ENCODE assay signal across 9 cellular contexts in genomic region chr10:27152687-27153086, GRCh38. TPM values are rescaled to one million over a fixed set of nuclear protein-coding genes. Genes with fewer than 3 reads are reported as not detected.
DNase-seq lines count a peak whose midpoint lies in the region; ATAC-seq and TF ChIP-seq lines count a peak whose summit lies in the region.
"Had no signal": no experiment of that assay in that cellular context is flagged by ENCODE, and none has a peak within 500 bp of the region (broad histone marks: within the 10 kb centered on the region; RNA-seq: fewer than 3 reads in every experiment).

No MANE protein-coding gene starts in this region.

- peak overlapping the region; percentile 100 for H3K27ac Mint-ChIP-seq in activated CD8-positive, alpha-beta T cell treated with anti-CD3 and anti-CD28 coated beads for 36 hours
- H3K27ac Mint-ChIP-seq in stimulated activated memory B cell treated with anti-CD40 and anti-IgM and Interleukin-4, amounts not matched to agents 10 μg/mL and 1 μg/mL and 100 μg/mL, for 72 hours: peak overlapping the region; percentile 96

- H3K9ac ChIP-seq in SK-N-SH (peak overlapping the region; percentile 93), iPS-18a (ENCODE audit: low read length) (peak overlapping the region; percentile 97)

- H3K27ac ChIP-seq in SK-N-SH (ENCODE audit: low read depth in 2 of 2, low read length in 1 of 2): no peak overlapping the region
- H3K27ac ChIP-seq in iPS-18a (ENCODE audit: low read length): no peak overlapping the region

- H3K9me2 ChIP-seq in SK-N-SH: no peaks in the 10 kb centered on the region

- peaks cover 92% of the 10 kb centered on the region for H3K79me2 ChIP-seq in SK-N-SH (ENCODE audit: insufficient read depth)

- POLR2A ChIA-PET in SK-N-SH (lab: Yijun Ruan, JAX): no interaction called here
- POLR2A ChIA-PET in activated CD8-positive, alpha-beta T cell treated with anti-CD3 and anti-CD28 coated beads for 36 hours (lab: Charles Lee): interaction anchor here (0.6 kb wide), 1 partner anchor 9 kb away, joined by 3 read pairs; no protein-coding TSS in a partner anchor

- no peaks in the 10 kb centered on the region for H3K9me3 ChIP-seq in SK-N-SH
- no peaks in the 10 kb centered on the region for H3K9me3 ChIP-seq in iPS-18a (ENCODE audit: control insufficient read depth, low read depth, low read length)

- H3F3A ChIP-seq in SK-N-SH (replicated peaks; ENCODE audit: insufficient read depth): peaks cover 20% of the 10 kb centered on the region

- H4K20me1 ChIP-seq in SK-N-SH (ENCODE audit: insufficient read depth): peaks cover 48% of the 10 kb centered on the region

- intact Hi-C loops in activated CD8-positive, alpha-beta T cell treated with anti-CD3 and anti-CD28 coated beads for 36 hours (cut with micrococcal nuclease): no loop called here

- H3K36me3 ChIP-seq in SK-N-SH (replicated peaks in 1 of 2; ENCODE audit: control insufficient read depth in 1 of 2, insufficient read depth in 2 of 2, low read length in 1 of 2) (peaks cover 11 to 15% of the 10 kb centered on the region in 2 experiments), iPS-18a (ENCODE audit: control insufficient read depth, low read depth, low read length) (peaks cover 18% of the 10 kb centered on the region)

- no peak overlapping the region for H2AFZ ChIP-seq in SK-N-SH (ENCODE audit: low read depth)

- peaks cover 2 to 8% of the 10 kb centered on the region in 2 experiments; a peak in 3 of 4 replicates for H3K4me1 ChIP-seq in SK-N-SH (ENCODE audit: control insufficient read depth in 1 of 2, insufficient read depth in 2 of 2, low read depth in 1 of 2, low read length in 1 of 2)
- peaks cover 10% of the 10 kb centered on the region for H3K4me1 ChIP-seq in iPS-18a (ENCODE audit: control insufficient read depth, low read depth, low read length)

- no peak for TF ChIP-seq CTCF in SK-N-SH (IDR thresholded peaks at IDR 0.05)
- TF ChIP-seq CTCF in activated CD8-positive, alpha-beta T cell treated with anti-CD3 and anti-CD28 coated beads for 36 hours (IDR thresholded peaks at IDR 0.05): no peak

- CTCF ChIA-PET in SK-N-SH (lab: Yijun Ruan, JAX): interaction anchor here (1.0 kb wide), 1 partner anchor 17 kb away, joined by 3 read pairs; no protein-coding TSS in a partner anchor
- CTCF ChIA-PET in activated CD8-positive, alpha-beta T cell treated with anti-CD3 and anti-CD28 coated beads for 36 hours (lab: Charles Lee): no interaction called here

- TF ChIP-seq EP300 in SK-N-SH (IDR thresholded peaks at IDR 0.05; ENCODE audit: borderline replicate concordance in 1 of 2, low read depth in 1 of 2, low read length in 1 of 2): no peak

- peaks cover 40% of the 10 kb centered on the region for H3K4me1 Mint-ChIP-seq in activated CD8-positive, alpha-beta T cell treated with anti-CD3 and anti-CD28 coated beads for 36 hours (ENCODE audit: low read depth)
- H3K4me1 Mint-ChIP-seq in stimulated activated memory B cell treated with anti-CD40 and anti-IgM and Interleukin-4, amounts not matched to agents 10 μg/mL and 1 μg/mL and 100 μg/mL, for 72 hours: peaks cover 47% of the 10 kb centered on the region

- no peaks in the 10 kb centered on the region for H3K9me3 Mint-ChIP-seq in activated CD8-positive, alpha-beta T cell treated with anti-CD3 and anti-CD28 coated beads for 36 hours
- H3K9me3 Mint-ChIP-seq in stimulated activated memory B cell treated with anti-CD40 and anti-IgM and Interleukin-4, amounts not matched to agents 10 μg/mL and 1 μg/mL and 100 μg/mL, for 72 hours: no peaks in the 10 kb centered on the region

- ATAC-seq in SK-N-SH treated with all-trans-retinoic acid at 6 μM for 48 hours (no peak), HG03039 (IDR thresholded peaks at IDR 0.05; ENCODE audit: unreplicated experiment) (no peak)
- ATAC-seq in activated CD8-positive, alpha-beta T cell treated with anti-CD3 and anti-CD28 coated beads for 36 hours: no peak
- ATAC-seq in stimulated activated memory B cell treated with anti-CD40 and anti-IgM and Interleukin-4, amounts not matched to agents 10 μg/mL and 1 μg/mL and 100 μg/mL, for 72 hours: no peak

- H3K4me3 Mint-ChIP-seq in activated CD8-positive, alpha-beta T cell treated with anti-CD3 and anti-CD28 coated beads for 36 hours: peak overlapping the region; percentile 91
- peak overlapping the region; percentile 93 for H3K4me3 Mint-ChIP-seq in stimulated activated memory B cell treated with anti-CD40 and anti-IgM and Interleukin-4, amounts not matched to agents 10 μg/mL and 1 μg/mL and 100 μg/mL, for 72 hours

- H3K36me3 Mint-ChIP-seq in activated CD8-positive, alpha-beta T cell treated with anti-CD3 and anti-CD28 coated beads for 36 hours (ENCODE audit: low read depth): peaks cover 62% of the 10 kb centered on the region
- H3K36me3 Mint-ChIP-seq in stimulated activated memory B cell treated with anti-CD40 and anti-IgM and Interleukin-4, amounts not matched to agents 10 μg/mL and 1 μg/mL and 100 μg/mL, for 72 hours: peaks cover 30% of the 10 kb centered on the region

- H3K4me3 ChIP-seq in SK-N-SH (ENCODE audit: low read depth in 2 of 2, low read length in 1 of 2): peak overlapping the region; percentile 81 to 82
- H3K4me3 ChIP-seq in iPS-18a (ENCODE audit: low read length): peak overlapping the region; percentile 99

- DNase-seq in SK-N-SH: no peak
- no peak for DNase-seq in activated CD8-positive, alpha-beta T cell treated with anti-CD3 and anti-CD28 coated beads for 36 hours
- no peak for DNase-seq in NCI-H1436 (lab: John Stamatoyannopoulos, UW)
- no peak for DNase-seq in SK-N-DZ (ENCODE audit: low spot score)
- DNase-seq: NCI-H2029 treated with DMSO at 0.1 percent for 48 hours had no signal

- H3K27me3 ChIP-seq in SK-N-SH (ENCODE audit: insufficient read depth) (no peaks in the 10 kb centered on the region), iPS-18a (ENCODE audit: control insufficient read depth, insufficient read depth, low read length) (no peaks in the 10 kb centered on the region)

- TF ChIP-seq RAD21 in SK-N-SH (IDR thresholded peaks at IDR 0.05; ENCODE audit: low read length): no peak

- H3K27me3 Mint-ChIP-seq in activated CD8-positive, alpha-beta T cell treated with anti-CD3 and anti-CD28 coated beads for 36 hours: no peaks in the 10 kb centered on the region
- H3K27me3 Mint-ChIP-seq in stimulated activated memory B cell treated with anti-CD40 and anti-IgM and Interleukin-4, amounts not matched to agents 10 μg/mL and 1 μg/mL and 100 μg/mL, for 72 hours: no peaks in the 10 kb centered on the region

- peak overlapping the region; percentile 95 for H3K4me2 ChIP-seq in SK-N-SH

TF ChIP-seq in SK-N-SH, 30 proteins besides CTCF, POLR2A, EP300 and RAD21:
- TF ChIP-seq TEAD4 (IDR thresholded peaks at IDR 0.05; ENCODE audit: borderline replicate concordance, insufficient read depth) (no peak), NFIC (IDR thresholded peaks at IDR 0.05; ENCODE audit: borderline replicate concordance) (no peak), RCOR1 (IDR thresholded peaks at IDR 0.05; ENCODE audit: low read length) (no peak), MXI1 (IDR thresholded peaks at IDR 0.05; ENCODE audit: low read depth, low read length) (no peak)
TF ChIP-seq in SK-N-SH: peak in this region for 0.

TF ChIP-seq in SK-N-SH treated with all-trans-retinoic acid at 6 μM for 48 hours, 23 proteins besides CTCF, POLR2A, EP300 and RAD21 (continues in another document):
- TF ChIP-seq ZC3H10 (CRISPR knock-in tag; IDR thresholded peaks at IDR 0.05) (no peak), ISL1 (CRISPR knock-in tag; IDR thresholded peaks at IDR 0.05) (no peak)
- TF ChIP-seq, protein P1, sequence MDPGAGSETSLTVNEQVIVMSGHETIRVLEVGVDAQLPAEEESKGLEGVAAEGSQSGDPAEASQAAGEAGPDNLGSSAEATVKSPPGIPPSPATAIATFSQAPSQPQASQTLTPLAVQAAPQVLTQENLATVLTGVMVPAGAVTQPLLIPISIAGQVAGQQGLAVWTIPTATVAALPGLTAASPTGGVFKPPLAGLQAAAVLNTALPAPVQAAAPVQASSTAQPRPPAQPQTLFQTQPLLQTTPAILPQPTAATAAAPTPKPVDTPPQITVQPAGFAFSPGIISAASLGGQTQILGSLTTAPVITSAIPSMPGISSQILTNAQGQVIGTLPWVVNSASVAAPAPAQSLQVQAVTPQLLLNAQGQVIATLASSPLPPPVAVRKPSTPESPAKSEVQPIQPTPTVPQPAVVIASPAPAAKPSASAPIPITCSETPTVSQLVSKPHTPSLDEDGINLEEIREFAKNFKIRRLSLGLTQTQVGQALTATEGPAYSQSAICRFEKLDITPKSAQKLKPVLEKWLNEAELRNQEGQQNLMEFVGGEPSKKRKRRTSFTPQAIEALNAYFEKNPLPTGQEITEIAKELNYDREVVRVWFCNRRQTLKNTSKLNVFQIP (CRISPR knock-in tag; IDR thresholded peaks at IDR 0.05; ENCODE audit: borderline replicate concordance, low read depth): no peak

RNA-seq across cellular contexts. Expression of gene YME1L1, which starts 1.5 kb away (rescaled TPM):
- polyA plus RNA-seq in SK-N-SH (2012; rRNA removed): 36.4 and 49.6 TPM in 2 replicates
- polyA plus RNA-seq in SK-N-SH (2012; cell fraction: cytosol; rRNA removed): 60.8 and 69.2 TPM in 2 replicates
- 15.6 and 28.0 TPM in 2 replicates for polyA plus RNA-seq in SK-N-SH (2012; cell fraction: nucleus; rRNA removed)
- 100 to 1,000 TPM; 112 to 117 TPM for total RNA-seq in activated CD8-positive, alpha-beta T cell treated with anti-CD3 and anti-CD28 coated beads for 36 hours
- 68.9 and 71.3 TPM in 2 replicates for polyA plus RNA-seq in SK-N-DZ (2014; cell fraction: cytosol; rRNA removed)
- polyA plus RNA-seq in SK-N-DZ (2014; cell fraction: nucleus; rRNA removed): 27.0 and 27.9 TPM in 2 replicates

RNA-seq across cellular contexts. Expression of gene MASTL, which starts 2.5 kb away (rescaled TPM):
- polyA plus RNA-seq in SK-N-SH (2012; rRNA removed): 5.8 and 6.2 TPM in 2 replicates
- 7.5 and 8.1 TPM in 2 replicates for polyA plus RNA-seq in SK-N-SH (2012; cell fraction: cytosol; rRNA removed)
- polyA plus RNA-seq in SK-N-SH (2012; cell fraction: nucleus; rRNA removed): 6.1 and 9.4 TPM in 2 replicates
- 10 to 100 TPM; 40.5 to 43.6 TPM for total RNA-seq in activated CD8-positive, alpha-beta T cell treated with anti-CD3 and anti-CD28 coated beads for 36 hours
- 34.8 and 39.3 TPM in 2 replicates for polyA plus RNA-seq in SK-N-DZ (2014; cell fraction: cytosol; rRNA removed)
- polyA plus RNA-seq in SK-N-DZ (2014; cell fraction: nucleus; rRNA removed): 20.9 and 22.1 TPM in 2 replicates

RNA-seq across cellular contexts. Expression of gene ANKRD26, which starts 52.4 kb away (rescaled TPM):
- polyA plus RNA-seq in SK-N-SH (2012; rRNA removed): 1.0 and 1.3 TPM in 2 replicates
- 1.7 and 2.2 TPM in 2 replicates for polyA plus RNA-seq in SK-N-SH (2012; cell fraction: cytosol; rRNA removed)
- 1.4 and 2.7 TPM in 2 replicates for polyA plus RNA-seq in SK-N-SH (2012; cell fraction: nucleus; rRNA removed)
- 10 to 100 TPM in 1 of 2 experiments, 1 to 10 TPM in 1; 8.3 to 10.4 TPM for total RNA-seq in activated CD8-positive, alpha-beta T cell treated with anti-CD3 and anti-CD28 coated beads for 36 hours
- polyA plus RNA-seq in SK-N-DZ (2014; cell fraction: cytosol; rRNA removed): 6.0 TPM in 2 replicates
- 8.7 and 9.3 TPM in 2 replicates for polyA plus RNA-seq in SK-N-DZ (2014; cell fraction: nucleus; rRNA removed)
